8 cellular contexts compared by ENCODE assay signal in the genomic region with DNA sequence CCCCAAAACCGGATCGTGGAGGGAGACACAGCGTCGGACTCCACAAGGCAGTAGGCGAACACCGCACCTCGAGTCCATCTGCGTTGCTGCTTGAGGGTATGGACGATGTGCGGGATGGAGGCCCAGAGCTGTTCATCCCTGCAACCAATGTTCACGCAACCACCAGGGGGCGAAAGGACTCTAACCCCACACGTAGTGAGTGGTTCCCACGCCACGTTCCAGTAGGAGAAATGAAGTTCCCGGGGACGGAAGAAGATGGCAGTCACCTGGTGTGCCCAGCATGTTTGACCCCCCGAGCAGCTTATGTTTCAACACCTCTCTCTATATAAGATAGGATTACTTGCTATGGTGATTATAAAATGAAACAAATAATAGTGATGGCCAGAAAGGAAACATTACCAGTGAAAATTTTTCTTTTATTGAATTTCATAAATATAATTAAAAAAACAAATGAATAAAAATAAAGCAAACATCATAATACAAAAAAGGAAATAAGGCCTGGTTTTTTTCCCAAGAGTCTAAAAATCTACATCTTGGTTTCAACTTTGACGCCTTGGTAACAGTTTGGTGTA.
A peak's percentile ranks its signal among the peaks of the same experiment; 100 is the strongest.
DNase-seq lines count a peak whose midpoint lies in the region; ATAC-seq and TF ChIP-seq lines count a peak whose summit lies in the region.

No MANE protein-coding gene starts in this region.

- no peak overlapping the region for H2AFZ ChIP-seq in neural cell (ENCODE audit: low read depth, low read length)

- no peaks in the 10 kb centered on the region for H3F3A ChIP-seq in neural cell (ENCODE audit: insufficient read depth, low read length, poor library complexity, severe bottlenecking)

- H3K9me3 ChIP-seq in neural cell (ENCODE audit: low read length) (no peaks in the 10 kb centered on the region), suprapubic skin (no peaks in the 10 kb centered on the region)

- H3K4me3 ChIP-seq in neural cell (ENCODE audit: low read length) (no peak overlapping the region), suprapubic skin (no peak overlapping the region)

- H3K27me3 ChIP-seq in neural cell (ENCODE audit: insufficient read depth, low read depth, low read length) (no peaks in the 10 kb centered on the region), suprapubic skin (no peaks in the 10 kb centered on the region)

- H3K79me2 ChIP-seq in neural cell (replicated peaks; ENCODE audit: insufficient read depth, low read length) = no peaks in the 10 kb centered on the region

- TF ChIP-seq EP300 in neural cell (conservative IDR thresholded peaks at IDR 0.05; ENCODE audit: poor library complexity, severe bottlenecking) (no peak), suprapubic skin (IDR thresholded peaks at IDR 0.05) (no peak)

- H3K9ac ChIP-seq in neural cell (ENCODE audit: low read length) = no peak overlapping the region

- no peak for ATAC-seq in HG03520 (IDR thresholded peaks at IDR 0.05; ENCODE audit: unreplicated experiment)

- H3K9me2 ChIP-seq in neural cell (ENCODE audit: insufficient read depth, low read length) = no peaks in the 10 kb centered on the region

- peak; percentile 61 for TF ChIP-seq RAD21 in neural cell (conservative IDR thresholded peaks at IDR 0.05)

- TF ChIP-seq CTCF in neural cell (IDR thresholded peaks at IDR 0.05; ENCODE audit: poor library complexity, severe bottlenecking) (peak; percentile 56), suprapubic skin (IDR thresholded peaks at IDR 0.05) (peak; percentile 51 to 74)

- DNase-seq in AG08395 (ENCODE audit: low spot score) = peak; percentile 87
- peak; percentile 23 for DNase-seq in GM19238 (ENCODE audit: insufficient read length, low spot score)
- DNase-seq in NCI-H510A treated with DMSO at 0.1 percent for 48 hours (lab: John Stamatoyannopoulos, UW) = peak; percentile 64
- peak; percentile 39 for DNase-seq in activated CD8-positive, alpha-beta memory T cell treated with anti-CD3 and anti-CD28 coated beads, Interleukin-2, amount 50 U/mL, for 4 hours
- peak; percentile 77 for DNase-seq in fibroblast of gingiva (ENCODE audit: low read depth)
- peak; percentile 84 to 91 for DNase-seq in suprapubic skin (ENCODE audit: low spot score in 2 of 2)

- no peaks in the 10 kb centered on the region for H4K20me1 ChIP-seq in neural cell (ENCODE audit: insufficient read depth)

- no peak overlapping the region for H3K4me2 ChIP-seq in neural cell (ENCODE audit: low read length)

- H3K27ac ChIP-seq in neural cell (ENCODE audit: low read length) (no peak overlapping the region), suprapubic skin (no peak overlapping the region)

- TF ChIP-seq POLR2A in suprapubic skin (IDR thresholded peaks at IDR 0.05) = no peak

- no peaks in the 10 kb centered on the region for H3K36me3 ChIP-seq in neural cell (ENCODE audit: insufficient read depth, low read length)
- H3K36me3 ChIP-seq in suprapubic skin = no peaks in the 10 kb centered on the region

- WGBS in suprapubic skin = 43% methylated on average over 19 of the region's 19 CpGs

- no peaks in the 10 kb centered on the region for H3K4me1 ChIP-seq in suprapubic skin

TF ChIP-seq in neural cell, 6 proteins besides CTCF, POLR2A, EP300 and RAD21:
- TF ChIP-seq SMC3 (conservative IDR thresholded peaks at IDR 0.05; ENCODE audit: poor library complexity) = peak; percentile 74
- TF ChIP-seq EZH2 (IDR thresholded peaks at IDR 0.05; ENCODE audit: borderline replicate concordance, insufficient read depth, low read length, poor library complexity, severe bottlenecking) = no peak
- TF ChIP-seq, protein P1, sequence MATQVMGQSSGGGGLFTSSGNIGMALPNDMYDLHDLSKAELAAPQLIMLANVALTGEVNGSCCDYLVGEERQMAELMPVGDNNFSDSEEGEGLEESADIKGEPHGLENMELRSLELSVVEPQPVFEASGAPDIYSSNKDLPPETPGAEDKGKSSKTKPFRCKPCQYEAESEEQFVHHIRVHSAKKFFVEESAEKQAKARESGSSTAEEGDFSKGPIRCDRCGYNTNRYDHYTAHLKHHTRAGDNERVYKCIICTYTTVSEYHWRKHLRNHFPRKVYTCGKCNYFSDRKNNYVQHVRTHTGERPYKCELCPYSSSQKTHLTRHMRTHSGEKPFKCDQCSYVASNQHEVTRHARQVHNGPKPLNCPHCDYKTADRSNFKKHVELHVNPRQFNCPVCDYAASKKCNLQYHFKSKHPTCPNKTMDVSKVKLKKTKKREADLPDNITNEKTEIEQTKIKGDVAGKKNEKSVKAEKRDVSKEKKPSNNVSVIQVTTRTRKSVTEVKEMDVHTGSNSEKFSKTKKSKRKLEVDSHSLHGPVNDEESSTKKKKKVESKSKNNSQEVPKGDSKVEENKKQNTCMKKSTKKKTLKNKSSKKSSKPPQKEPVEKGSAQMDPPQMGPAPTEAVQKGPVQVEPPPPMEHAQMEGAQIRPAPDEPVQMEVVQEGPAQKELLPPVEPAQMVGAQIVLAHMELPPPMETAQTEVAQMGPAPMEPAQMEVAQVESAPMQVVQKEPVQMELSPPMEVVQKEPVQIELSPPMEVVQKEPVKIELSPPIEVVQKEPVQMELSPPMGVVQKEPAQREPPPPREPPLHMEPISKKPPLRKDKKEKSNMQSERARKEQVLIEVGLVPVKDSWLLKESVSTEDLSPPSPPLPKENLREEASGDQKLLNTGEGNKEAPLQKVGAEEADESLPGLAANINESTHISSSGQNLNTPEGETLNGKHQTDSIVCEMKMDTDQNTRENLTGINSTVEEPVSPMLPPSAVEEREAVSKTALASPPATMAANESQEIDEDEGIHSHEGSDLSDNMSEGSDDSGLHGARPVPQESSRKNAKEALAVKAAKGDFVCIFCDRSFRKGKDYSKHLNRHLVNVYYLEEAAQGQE (IDR thresholded peaks at IDR 0.05; ENCODE audit: borderline replicate concordance) = no peak
- no peak for TF ChIP-seq MXI1 (conservative IDR thresholded peaks at IDR 0.05; ENCODE audit: poor library complexity, severe bottlenecking)

Comparison
In these comparisons a context has a peak if more than half of its experiments do, and no peak if none do; other contexts are left out.
1. DNase-seq: peak in every context shown above with its lines; median percentile 88 in suprapubic skin; 87 in AG08395; 77 in fibroblast of gingiva; 64 in NCI-H510A treated with DMSO at 0.1 percent for 48 hours; 39 in activated CD8-positive, alpha-beta memory T cell treated with anti-CD3 and anti-CD28 coated beads, Interleukin-2, amount 50 U/mL, for 4 hours; 23 in GM19238.